25 cellular contexts compared by ENCODE assay signal in the genomic region with DNA sequence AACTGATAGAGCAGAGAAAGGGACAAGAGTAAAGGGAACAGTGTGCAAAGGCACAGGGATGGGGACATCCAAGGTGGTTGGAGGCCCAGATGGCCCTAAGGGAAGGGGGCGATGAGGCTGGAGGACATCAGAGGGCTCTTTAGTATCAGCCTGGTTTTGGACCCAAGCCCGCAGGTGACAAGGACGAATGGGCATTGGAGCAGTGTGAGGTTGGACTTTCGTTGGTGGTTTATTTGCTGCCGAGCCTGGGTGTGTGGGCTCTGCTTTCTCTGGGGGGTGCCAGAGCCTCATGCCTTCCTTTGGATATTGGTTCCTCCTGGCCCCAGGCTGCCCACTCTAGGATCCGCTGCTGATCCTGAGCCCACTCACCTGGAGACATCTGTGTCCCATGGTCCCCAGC. TPM values are rescaled to one million over a fixed set of nuclear protein-coding genes. Genes with fewer than 3 reads are reported as not detected.
"Had no signal": no experiment of that assay in that cellular context is flagged by ENCODE, and none has a peak within 500 bp of the region (broad histone marks: within the 10 kb centered on the region; RNA-seq: fewer than 3 reads in every experiment).

No MANE protein-coding gene starts in this region.

- H3K36me3 Mint-ChIP-seq: activated naive CD4-positive, alpha-beta T cell treated with anti-CD3 and anti-CD28 coated beads, Interleukin-2, amount 10 ng/mL, durations not matched to agents 7 days and 5 days; activated naive CD8-positive, alpha-beta T cell treated with anti-CD3 and anti-CD28 coated beads, Interleukin-2, amount 10 ng/mL, durations not matched to agents 7 days and 5 days; naive B cell had no signal

- H3K27me3 ChIP-seq: ascending aorta, gastroesophageal sphincter, suprapubic skin, tibial nerve had no signal

- H3K4me3 ChIP-seq: ascending aorta, gastroesophageal sphincter, suprapubic skin, tibial nerve had no signal

- H3K36me3 ChIP-seq: ascending aorta, brain microvascular endothelial cell had no signal

- H3K27ac ChIP-seq: ascending aorta, brain microvascular endothelial cell, gastroesophageal sphincter, suprapubic skin, tibial nerve had no signal

- H3K4me3 Mint-ChIP-seq: activated CD4-positive, alpha-beta memory T cell treated with anti-CD3 and anti-CD28 coated beads, Interleukin-2, amount 10 ng/mL, durations not matched to agents 7 days and 5 days; activated CD4-positive, alpha-beta T cell treated with anti-CD3 and anti-CD28 coated beads, Interleukin-2, amount 10 ng/mL, durations not matched to agents 7 days and 5 days; activated naive CD4-positive, alpha-beta T cell treated with anti-CD3 and anti-CD28 coated beads, Interleukin-2, amount 10 ng/mL, durations not matched to agents 7 days and 5 days; activated naive CD8-positive, alpha-beta T cell treated with anti-CD3 and anti-CD28 coated beads, Interleukin-2, amount 10 ng/mL, durations not matched to agents 7 days and 5 days; activated T-cell treated with anti-CD3 and anti-CD28 coated beads, Interleukin-2, amount 50 U/mL, for 24 hours; mesothelial cell of epicardium; T-helper 17 cell had no signal

- H3K27ac Mint-ChIP-seq: activated CD4-positive, alpha-beta memory T cell treated with anti-CD3 and anti-CD28 coated beads, Interleukin-2, amount 10 ng/mL, durations not matched to agents 7 days and 5 days; activated CD4-positive, alpha-beta T cell treated with anti-CD3 and anti-CD28 coated beads, Interleukin-2, amount 10 ng/mL, durations not matched to agents 7 days and 5 days; activated naive CD4-positive, alpha-beta T cell treated with anti-CD3 and anti-CD28 coated beads, Interleukin-2, amount 10 ng/mL, durations not matched to agents 7 days and 5 days; activated naive CD8-positive, alpha-beta T cell treated with anti-CD3 and anti-CD28 coated beads, Interleukin-2, amount 10 ng/mL, durations not matched to agents 7 days and 5 days; activated T-cell treated with anti-CD3 and anti-CD28 coated beads, Interleukin-2, amount 50 U/mL, for 24 hours; mesothelial cell of epicardium; naive B cell; T-helper 17 cell had no signal

- H3K9me3 ChIP-seq: ascending aorta, gastroesophageal sphincter, suprapubic skin, tibial nerve had no signal

- H3K4me1 Mint-ChIP-seq: activated CD4-positive, alpha-beta memory T cell treated with anti-CD3 and anti-CD28 coated beads, Interleukin-2, amount 10 ng/mL, durations not matched to agents 7 days and 5 days; activated CD4-positive, alpha-beta T cell treated with anti-CD3 and anti-CD28 coated beads, Interleukin-2, amount 10 ng/mL, durations not matched to agents 7 days and 5 days; activated naive CD4-positive, alpha-beta T cell treated with anti-CD3 and anti-CD28 coated beads, Interleukin-2, amount 10 ng/mL, durations not matched to agents 7 days and 5 days; activated naive CD8-positive, alpha-beta T cell treated with anti-CD3 and anti-CD28 coated beads, Interleukin-2, amount 10 ng/mL, durations not matched to agents 7 days and 5 days had no signal

- DNase-seq: activated CD4-positive, alpha-beta memory T cell treated with anti-CD3 and anti-CD28 coated beads, Interleukin-2, amount 10 ng/mL, durations not matched to agents 7 days and 5 days; activated CD4-positive, alpha-beta T cell treated with anti-CD3 and anti-CD28 coated beads, Interleukin-2, amount 10 ng/mL, durations not matched to agents 7 days and 5 days; activated CD4-positive, CD25-positive, alpha-beta regulatory T cell treated with anti-CD3 and anti-CD28 coated beads, Interleukin-2, amount 50 U/mL, for 72 hours; activated CD8-positive, alpha-beta memory T cell treated with anti-CD3 and anti-CD28 coated beads, Interleukin-2, amount 50 U/mL, for 48 hours; activated gamma-delta T cell; activated naive CD4-positive, alpha-beta T cell treated with anti-CD3 and anti-CD28 coated beads, Interleukin-2, amount 10 ng/mL, durations not matched to agents 7 days and 5 days; activated naive CD8-positive, alpha-beta T cell treated with anti-CD3 and anti-CD28 coated beads, Interleukin-2, amount 10 ng/mL, durations not matched to agents 7 days and 5 days; activated T-cell treated with anti-CD3 and anti-CD28 coated beads, Interleukin-2, amount 50 U/mL, for 24 hours; brain microvascular endothelial cell; caudate nucleus; head of caudate nucleus; hypothalamus; naive B cell; occipital lobe; stimulated activated CD4-positive, alpha-beta T cell treated with anti-CD3 and anti-CD28 coated beads, Interleukin-15, amount 100 ng/mL, for 24 hours; stimulated activated CD4-positive, alpha-beta T cell treated with anti-CD3 and anti-CD28 coated beads, Interleukin-2, amount 100 ng/mL, for 24 hours; stimulated activated naive CD4-positive, alpha-beta T cell; T-helper 17 cell; T1000 had no signal

- H3K9me3 Mint-ChIP-seq: activated CD4-positive, alpha-beta memory T cell treated with anti-CD3 and anti-CD28 coated beads, Interleukin-2, amount 10 ng/mL, durations not matched to agents 7 days and 5 days; activated CD4-positive, alpha-beta T cell treated with anti-CD3 and anti-CD28 coated beads, Interleukin-2, amount 10 ng/mL, durations not matched to agents 7 days and 5 days; activated naive CD4-positive, alpha-beta T cell treated with anti-CD3 and anti-CD28 coated beads, Interleukin-2, amount 10 ng/mL, durations not matched to agents 7 days and 5 days; activated naive CD8-positive, alpha-beta T cell treated with anti-CD3 and anti-CD28 coated beads, Interleukin-2, amount 10 ng/mL, durations not matched to agents 7 days and 5 days; activated T-cell treated with anti-CD3 and anti-CD28 coated beads, Interleukin-2, amount 50 U/mL, for 24 hours; mesothelial cell of epicardium; naive B cell had no signal

RNA-seq across cellular contexts. Expression of gene FOXO6, which starts 12.1 kb away (rescaled TPM):
- total RNA-seq: activated CD4-positive, alpha-beta T cell treated with anti-CD3 and anti-CD28 coated beads, Interleukin-2, amount 10 ng/mL, durations not matched to agents 7 days and 5 days; activated naive CD8-positive, alpha-beta T cell treated with anti-CD3 and anti-CD28 coated beads, Interleukin-2, amount 10 ng/mL, durations not matched to agents 7 days and 5 days; fibroblast of villous mesenchyme had no signal
